27 cellular contexts compared by ENCODE assay signal in the genomic region with DNA sequence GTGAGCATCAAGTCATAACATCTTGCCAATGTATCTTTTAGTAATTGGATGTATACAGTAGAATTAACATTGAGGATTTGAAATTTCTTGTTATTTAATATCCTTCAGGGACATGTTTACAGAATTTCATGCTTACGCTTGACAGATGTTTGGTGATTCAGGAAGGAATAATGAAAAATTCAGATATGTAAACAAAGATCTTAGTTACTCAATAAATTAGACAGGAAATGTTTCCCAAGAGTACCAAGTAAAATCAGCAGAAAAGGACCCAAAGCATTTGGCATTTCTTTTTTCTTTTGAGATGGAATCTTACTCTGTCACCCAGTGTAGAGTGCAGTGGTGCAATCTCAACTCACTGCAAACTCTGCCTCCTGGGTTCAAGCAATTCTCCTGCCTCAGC. TPM values are rescaled to one million over a fixed set of nuclear protein-coding genes. Genes with fewer than 3 reads are reported as not detected.
"Had no signal": no experiment of that assay in that cellular context is flagged by ENCODE, and none has a peak within 500 bp of the region (broad histone marks: within the 10 kb centered on the region; RNA-seq: fewer than 3 reads in every experiment).

No MANE protein-coding gene starts in this region.

- H3K9ac ChIP-seq: SK-N-SH had no signal

- H3K27ac ChIP-seq: adrenal gland, SJCRH30, VCaP had no signal

- H3K9me3 ChIP-seq: adrenal gland, SJCRH30 had no signal

- H3K4me3 Mint-ChIP-seq: activated CD4-positive, alpha-beta memory T cell treated with anti-CD3 and anti-CD28 coated beads for 36 hours; activated CD4-positive, alpha-beta T cell treated with anti-CD3 and anti-CD28 coated beads, Interleukin-2, amount 10 ng/mL, durations not matched to agents 7 days and 5 days; activated naive CD4-positive, alpha-beta T cell treated with anti-CD3 and anti-CD28 coated beads for 36 hours; activated naive CD8-positive, alpha-beta T cell treated with anti-CD3 and anti-CD28 coated beads for 36 hours; activated T-helper 17 cell treated with anti-CD3 and anti-CD28 coated beads, Interleukin-2, amount 50 U/mL, for 72 hours; central memory CD8-positive, alpha-beta T cell had no signal

- H3K4me3 ChIP-seq: adrenal gland, SJCRH30 had no signal

- H3K27me3 ChIP-seq: SJCRH30 had no signal

- H3K27ac Mint-ChIP-seq: activated CD4-positive, alpha-beta memory T cell treated with anti-CD3 and anti-CD28 coated beads for 36 hours; activated CD4-positive, alpha-beta T cell treated with anti-CD3 and anti-CD28 coated beads, Interleukin-2, amount 10 ng/mL, durations not matched to agents 7 days and 5 days; activated naive CD4-positive, alpha-beta T cell treated with anti-CD3 and anti-CD28 coated beads for 36 hours; activated naive CD8-positive, alpha-beta T cell treated with anti-CD3 and anti-CD28 coated beads for 36 hours; activated T-helper 17 cell treated with anti-CD3 and anti-CD28 coated beads, Interleukin-2, amount 50 U/mL, for 72 hours had no signal

- DNase-seq: activated CD4-positive, alpha-beta memory T cell treated with anti-CD3 and anti-CD28 coated beads for 36 hours; activated CD4-positive, alpha-beta T cell treated with anti-CD3 and anti-CD28 coated beads, Interleukin-2, amount 10 ng/mL, durations not matched to agents 7 days and 5 days; activated CD4-positive, CD25-positive, alpha-beta regulatory T cell; activated CD8-positive, alpha-beta memory T cell treated with anti-CD3 and anti-CD28 coated beads for 24 hours; activated gamma-delta T cell; activated naive CD4-positive, alpha-beta T cell treated with anti-CD3 and anti-CD28 coated beads for 36 hours; activated naive CD8-positive, alpha-beta T cell treated with anti-CD3 and anti-CD28 coated beads for 36 hours; activated T-cell treated with anti-CD3 and anti-CD28 coated beads, Interleukin-2, amount 50 U/mL, for 48 hours; adrenal gland; aorta; Karpas-422; NCI-H1048; NCI-H146; NCI-H1930; NCI-H345; NCI-H510A; NCI-H526 treated with DMSO at 0.1 percent for 48 hours; NCI-H82; SJCRH30; SK-N-SH had no signal

- H3K4me1 ChIP-seq: adrenal gland, SJCRH30 had no signal

- ATAC-seq: Right ventricle myocardium inferior had no signal

- H3K36me3 Mint-ChIP-seq: activated CD4-positive, alpha-beta memory T cell treated with anti-CD3 and anti-CD28 coated beads for 36 hours; activated naive CD8-positive, alpha-beta T cell treated with anti-CD3 and anti-CD28 coated beads for 36 hours had no signal

- H3K4me1 Mint-ChIP-seq: activated T-helper 17 cell treated with anti-CD3 and anti-CD28 coated beads, Interleukin-2, amount 50 U/mL, for 72 hours; central memory CD8-positive, alpha-beta T cell had no signal

- H3K36me3 ChIP-seq: adrenal gland, SJCRH30 had no signal

RNA-seq across cellular contexts. Expression of a gene that starts 4.7 kb away (rescaled TPM):
- total RNA-seq: activated CD4-positive, alpha-beta memory T cell treated with anti-CD3 and anti-CD28 coated beads for 36 hours; activated CD4-positive, alpha-beta T cell treated with anti-CD3 and anti-CD28 coated beads, Interleukin-2, amount 10 ng/mL, durations not matched to agents 7 days and 5 days; activated naive CD4-positive, alpha-beta T cell treated with anti-CD3 and anti-CD28 coated beads for 36 hours; activated naive CD8-positive, alpha-beta T cell treated with anti-CD3 and anti-CD28 coated beads for 36 hours; activated T-helper 17 cell treated with anti-CD3 and anti-CD28 coated beads, Interleukin-2, amount 50 U/mL, for 72 hours; aorta; OCI-LY7; Right ventricle myocardium inferior; RPMI7951; SJCRH30; T-helper 2 cell treated with Interferon-gamma antibody and Interleukin-4, amounts not matched to agents 100 ng/mL and 5 ng/mL, for 36 hours had no signal
